ENCODE assay signal across 23 cellular contexts in genomic region chr11:46038529-46038928, GRCh38.
"Had no signal": no experiment of that assay in that cellular context is flagged by ENCODE, and none has a peak within 500 bp of the region (broad histone marks: within the 10 kb centered on the region; RNA-seq: fewer than 3 reads in every experiment).

No MANE protein-coding gene starts in this region.

- H3K4me3 Mint-ChIP-seq: nephron; stimulated activated effector memory CD8-positive, alpha-beta T cell treated with anti-CD3 and anti-CD28 coated beads, Interleukin-12 subunit alpha, Interleukin-12 subunit beta, amount 100 ng/mL, for 72 hours; stimulated activated naive CD8-positive, alpha-beta T cell treated with anti-CD3 and anti-CD28 coated beads, Interleukin-15, amount 100 ng/mL, for 72 hours had no signal

- FAIRE-seq: pancreas had no signal

- H3K36me3 ChIP-seq: pancreas, right lobe of liver, tibial nerve, upper lobe of right lung had no signal

- DNase-seq: effector CD8-positive, alpha-beta T cell; foreskin melanocyte; heart left ventricle; hippocampal formation; left colon; left ventricle myocardium superior; mesenchymal stem cell; midbrain; occipital lobe; pancreas; psoas muscle; retina; right lobe of liver; stimulated activated CD4-positive, alpha-beta T cell treated with anti-CD3 and anti-CD28 coated beads, Interleukin-4, amount 100 ng/mL, for 1 hour; stimulated activated CD8-positive, alpha-beta memory T cell treated with anti-CD3 and anti-CD28 coated beads, Interleukin-4, amount 100 ng/mL, for 48 hours; stimulated activated naive CD8-positive, alpha-beta T cell treated with anti-CD3 and anti-CD28 coated beads, Interleukin-15, amount 100 ng/mL, for 72 hours; testis; upper lobe of right lung had no signal

- H3K27me3 ChIP-seq: heart left ventricle, pancreas, right lobe of liver, testis, tibial nerve, upper lobe of right lung had no signal

- H3K27me3 Mint-ChIP-seq: stimulated activated naive CD8-positive, alpha-beta T cell treated with anti-CD3 and anti-CD28 coated beads, Interleukin-15, amount 100 ng/mL, for 72 hours had no signal

- H3K27ac Mint-ChIP-seq: nephron; stimulated activated effector memory CD8-positive, alpha-beta T cell treated with anti-CD3 and anti-CD28 coated beads, Interleukin-12 subunit alpha, Interleukin-12 subunit beta, amount 100 ng/mL, for 72 hours; stimulated activated naive CD8-positive, alpha-beta T cell treated with anti-CD3 and anti-CD28 coated beads, Interleukin-15, amount 100 ng/mL, for 72 hours had no signal

- ATAC-seq: heart left ventricle; left colon; left ventricle myocardium superior; pancreas; psoas muscle; right lobe of liver; stimulated activated effector memory CD8-positive, alpha-beta T cell treated with anti-CD3 and anti-CD28 coated beads, Interleukin-12 subunit alpha, Interleukin-12 subunit beta, amount 100 ng/mL, for 72 hours; stimulated activated naive CD8-positive, alpha-beta T cell treated with anti-CD3 and anti-CD28 coated beads, Interleukin-15, amount 100 ng/mL, for 72 hours; upper lobe of right lung had no signal

- H3K9me3 Mint-ChIP-seq: nephron; stimulated activated effector memory CD8-positive, alpha-beta T cell treated with anti-CD3 and anti-CD28 coated beads, Interleukin-12 subunit alpha, Interleukin-12 subunit beta, amount 100 ng/mL, for 72 hours; stimulated activated naive CD8-positive, alpha-beta T cell treated with anti-CD3 and anti-CD28 coated beads, Interleukin-15, amount 100 ng/mL, for 72 hours had no signal

- H3K27ac ChIP-seq: coronary artery, pancreas, psoas muscle, right lobe of liver, testis, tibial nerve, upper lobe of right lung had no signal

- H3K9me3 ChIP-seq: heart left ventricle, pancreas, psoas muscle, right lobe of liver, testis, tibial nerve, upper lobe of right lung had no signal

- H3K4me1 ChIP-seq: pancreas, right lobe of liver had no signal

- H3K4me3 ChIP-seq: coronary artery, heart left ventricle, lung, pancreas, psoas muscle, right lobe of liver, testis, tibial nerve, upper lobe of right lung had no signal
